Comparison of ENCODE assay signal across 2 cellular contexts in the genomic region with DNA sequence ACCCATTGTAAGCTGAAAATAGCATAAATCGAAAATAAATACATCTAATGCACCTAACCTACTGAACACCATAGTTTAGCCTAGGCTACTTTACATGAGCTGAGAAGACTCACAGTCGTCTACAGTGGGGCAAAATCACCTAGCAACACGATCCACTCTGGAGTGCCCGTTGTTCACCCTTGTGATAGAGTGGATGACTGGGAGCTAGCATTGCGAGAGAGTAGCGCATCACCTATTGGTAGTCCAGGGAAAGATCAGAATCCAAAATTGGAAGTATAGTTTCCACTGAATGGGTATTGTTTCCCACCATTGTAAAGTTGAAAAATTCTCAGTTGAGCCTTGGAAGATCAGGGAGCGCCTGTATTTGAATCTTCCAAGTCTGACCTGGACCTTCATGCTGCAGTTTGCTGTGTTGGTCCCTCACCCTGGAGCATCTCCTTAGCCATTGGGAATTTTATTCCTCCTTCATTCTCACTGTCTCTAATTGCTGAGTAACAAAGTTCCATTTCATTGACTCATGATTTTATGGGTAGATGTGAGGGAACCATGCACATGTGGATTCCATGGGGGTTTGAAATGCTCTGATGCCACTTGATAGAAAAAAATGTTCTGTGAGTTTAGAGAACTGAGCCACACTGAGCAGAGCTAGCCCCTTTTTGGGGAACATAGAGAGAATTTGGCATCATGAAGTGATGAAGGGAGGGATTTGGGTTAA.
TF ChIP-seq lines count a peak whose summit lies in the region.

No MANE protein-coding gene starts in this region.

TF ChIP-seq in HCT116, 20 proteins besides CTCF, POLR2A, EP300 and RAD21 (continued from another document):
- TF ChIP-seq POLR2AphosphoS5 (IDR thresholded peaks at IDR 0.05; ENCODE audit: low read depth, low read length) (no peak), FOSL1 (IDR thresholded peaks at IDR 0.05; ENCODE audit: low read depth) (peak; percentile 39; the same call in 1 of the 2 replicates), CBX3 (IDR thresholded peaks at IDR 0.05; ENCODE audit: low read depth) (peak; percentile 22; the same call in 1 of the 2 replicates), EGR1 (IDR thresholded peaks at IDR 0.05; ENCODE audit: low read depth) (no peak)
- TF ChIP-seq, protein P1, sequence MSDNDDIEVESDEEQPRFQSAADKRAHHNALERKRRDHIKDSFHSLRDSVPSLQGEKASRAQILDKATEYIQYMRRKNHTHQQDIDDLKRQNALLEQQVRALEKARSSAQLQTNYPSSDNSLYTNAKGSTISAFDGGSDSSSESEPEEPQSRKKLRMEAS (IDR thresholded peaks at IDR 0.05) = 0 out of 2 replicates have a peak, but pooled peaks have one; percentile 21

TF ChIP-seq in WTC11, 78 proteins besides CTCF, POLR2A, EP300 and RAD21 (continued from another document):
- TF ChIP-seq, protein P2, sequence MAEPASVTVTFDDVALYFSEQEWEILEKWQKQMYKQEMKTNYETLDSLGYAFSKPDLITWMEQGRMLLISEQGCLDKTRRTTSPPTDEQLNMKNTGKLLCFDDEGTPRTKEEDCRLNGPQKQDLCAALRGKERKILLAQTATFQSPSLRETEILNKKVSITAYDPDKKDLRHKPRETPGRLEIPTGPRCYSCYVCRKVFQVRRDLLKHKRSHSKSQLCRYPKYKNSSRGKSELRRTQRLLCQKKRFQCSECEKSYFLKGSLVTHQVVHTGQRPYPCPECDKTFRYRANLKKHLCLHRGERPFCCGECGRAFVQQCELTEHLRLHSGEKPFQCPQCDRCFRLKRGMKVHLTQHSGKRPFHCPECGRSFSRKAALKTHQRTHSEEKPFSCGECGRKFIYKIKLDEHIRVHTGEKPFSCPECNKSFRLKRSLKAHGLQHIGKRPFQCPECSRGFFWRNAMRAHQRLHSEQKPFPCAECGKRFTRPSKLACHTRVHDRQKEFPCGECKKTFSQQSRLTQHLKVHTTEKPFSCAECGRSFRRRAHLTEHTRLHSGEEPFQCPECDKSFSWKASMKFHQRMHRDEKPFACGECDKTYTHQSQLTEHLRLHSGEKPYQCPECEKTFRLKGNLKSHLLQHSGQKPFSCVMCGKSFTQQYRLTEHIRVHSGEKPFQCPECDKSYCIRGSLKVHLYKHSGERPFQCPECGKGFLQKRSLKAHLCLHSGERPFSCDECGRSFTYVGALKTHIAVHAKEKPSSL (CRISPR knock-in tag; conservative IDR thresholded peaks at IDR 0.05) = no peak
- TF ChIP-seq EMX1 (CRISPR knock-in tag; IDR thresholded peaks at IDR 0.05) (no peak), ESRRA (CRISPR knock-in tag; IDR thresholded peaks at IDR 0.05; ENCODE audit: borderline replicate concordance) (no peak), ZNF396 (CRISPR knock-in tag; IDR thresholded peaks at IDR 0.05; ENCODE audit: borderline replicate concordance) (no peak)
- TF ChIP-seq, protein P3, sequence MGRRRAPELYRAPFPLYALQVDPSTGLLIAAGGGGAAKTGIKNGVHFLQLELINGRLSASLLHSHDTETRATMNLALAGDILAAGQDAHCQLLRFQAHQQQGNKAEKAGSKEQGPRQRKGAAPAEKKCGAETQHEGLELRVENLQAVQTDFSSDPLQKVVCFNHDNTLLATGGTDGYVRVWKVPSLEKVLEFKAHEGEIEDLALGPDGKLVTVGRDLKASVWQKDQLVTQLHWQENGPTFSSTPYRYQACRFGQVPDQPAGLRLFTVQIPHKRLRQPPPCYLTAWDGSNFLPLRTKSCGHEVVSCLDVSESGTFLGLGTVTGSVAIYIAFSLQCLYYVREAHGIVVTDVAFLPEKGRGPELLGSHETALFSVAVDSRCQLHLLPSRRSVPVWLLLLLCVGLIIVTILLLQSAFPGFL (CRISPR knock-in tag; IDR thresholded peaks at IDR 0.05; ENCODE audit: borderline replicate concordance) = no peak
- TF ChIP-seq, protein P4, sequence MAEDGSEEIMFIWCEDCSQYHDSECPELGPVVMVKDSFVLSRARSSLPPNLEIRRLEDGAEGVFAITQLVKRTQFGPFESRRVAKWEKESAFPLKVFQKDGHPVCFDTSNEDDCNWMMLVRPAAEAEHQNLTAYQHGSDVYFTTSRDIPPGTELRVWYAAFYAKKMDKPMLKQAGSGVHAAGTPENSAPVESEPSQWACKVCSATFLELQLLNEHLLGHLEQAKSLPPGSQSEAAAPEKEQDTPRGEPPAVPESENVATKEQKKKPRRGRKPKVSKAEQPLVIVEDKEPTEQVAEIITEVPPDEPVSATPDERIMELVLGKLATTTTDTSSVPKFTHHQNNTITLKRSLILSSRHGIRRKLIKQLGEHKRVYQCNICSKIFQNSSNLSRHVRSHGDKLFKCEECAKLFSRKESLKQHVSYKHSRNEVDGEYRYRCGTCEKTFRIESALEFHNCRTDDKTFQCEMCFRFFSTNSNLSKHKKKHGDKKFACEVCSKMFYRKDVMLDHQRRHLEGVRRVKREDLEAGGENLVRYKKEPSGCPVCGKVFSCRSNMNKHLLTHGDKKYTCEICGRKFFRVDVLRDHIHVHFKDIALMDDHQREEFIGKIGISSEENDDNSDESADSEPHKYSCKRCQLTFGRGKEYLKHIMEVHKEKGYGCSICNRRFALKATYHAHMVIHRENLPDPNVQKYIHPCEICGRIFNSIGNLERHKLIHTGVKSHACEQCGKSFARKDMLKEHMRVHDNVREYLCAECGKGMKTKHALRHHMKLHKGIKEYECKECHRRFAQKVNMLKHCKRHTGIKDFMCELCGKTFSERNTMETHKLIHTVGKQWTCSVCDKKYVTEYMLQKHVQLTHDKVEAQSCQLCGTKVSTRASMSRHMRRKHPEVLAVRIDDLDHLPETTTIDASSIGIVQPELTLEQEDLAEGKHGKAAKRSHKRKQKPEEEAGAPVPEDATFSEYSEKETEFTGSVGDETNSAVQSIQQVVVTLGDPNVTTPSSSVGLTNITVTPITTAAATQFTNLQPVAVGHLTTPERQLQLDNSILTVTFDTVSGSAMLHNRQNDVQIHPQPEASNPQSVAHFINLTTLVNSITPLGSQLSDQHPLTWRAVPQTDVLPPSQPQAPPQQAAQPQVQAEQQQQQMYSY (CRISPR knock-in tag; IDR thresholded peaks at IDR 0.05) = no peak
